26 cellular contexts compared by ENCODE assay signal in genomic region chr14:32572867-32573149, GRCh38.
DNase-seq lines count a peak whose midpoint lies in the region; ATAC-seq, FAIRE-seq and TF ChIP-seq lines count a peak whose summit lies in the region.
"Had no signal": no experiment of that assay in that cellular context is flagged by ENCODE, and none has a peak within 500 bp of the region (broad histone marks: within the 10 kb centered on the region; RNA-seq: fewer than 3 reads in every experiment).

No MANE protein-coding gene starts in this region.

- intact Hi-C loops in K562 (cut with micrococcal nuclease): no loop called here

- no peak overlapping the region for H3K4me2 ChIP-seq in K562 (ENCODE audit: insufficient read depth, low read length)

- H3K27ac Mint-ChIP-seq in immature natural killer cell: no peak overlapping the region
- H3K27ac Mint-ChIP-seq: activated B cell treated with CpG ODN at 0.5 μM for 24 hours; naive thymus-derived CD4-positive, alpha-beta T cell had no signal

- H3K9ac ChIP-seq in K562 (ENCODE audit: insufficient read depth in 1 of 2, low read depth in 2 of 2, low read length in 2 of 2): no peak overlapping the region
- no peak overlapping the region for H3K9ac ChIP-seq in mucosa of rectum (ENCODE audit: low read depth in 1 of 2, low read length in 2 of 2)

- DNase-seq in BE2C (peak; percentile 34), K562 (ENCODE audit: extremely low read depth in 1 of 4, low spot score in 3 of 4) (no peak), NCI-H2107 treated with DMSO at 0.1 percent for 48 hours (lab: John Stamatoyannopoulos, UW; ENCODE audit: unreplicated experiment) (no peak), immature natural killer cell (no peak), caudate nucleus (lab: John Stamatoyannopoulos, UW) (no peak)
- DNase-seq: ACHN; activated B cell treated with CpG ODN at 0.5 μM for 24 hours; activated CD4-positive, alpha-beta T cell treated with anti-CD3 and anti-CD28 coated beads, Interleukin-2, amount 50 U/mL, for 4 hours; activated CD8-positive, alpha-beta memory T cell treated with anti-CD3 and anti-CD28 coated beads, Interleukin-2, amount 50 U/mL, for 4 hours; C1 segment of cervical spinal cord; Calu3; esophagus squamous epithelium; mesendoderm; naive thymus-derived CD4-positive, alpha-beta T cell; NCI-H1048; NCI-H1930; NCI-H510A treated with DMSO at 0.1 percent for 48 hours; pancreas; sigmoid colon had no signal

- H3K27me3 ChIP-seq in BE2C (no peaks in the 10 kb centered on the region), K562 (ENCODE audit: control insufficient read depth in 2 of 2, insufficient read depth in 2 of 2, low read length in 2 of 2) (no peaks in the 10 kb centered on the region), mucosa of rectum (ENCODE audit: control insufficient read depth in 2 of 2, insufficient read depth in 2 of 2, low read length in 2 of 2) (no peaks in the 10 kb centered on the region)
- H3K27me3 ChIP-seq: body of pancreas, esophagus squamous epithelium, pancreas, sigmoid colon had no signal

- FAIRE-seq in K562 (lab: Jason Lieb, UNC): no peak
- FAIRE-seq: GM12892, pancreas had no signal

- peaks cover 0 to 2% (median 0%) of the 10 kb centered on the region in 6 donors for H3K9me3 Mint-ChIP-seq in immature natural killer cell
- H3K9me3 Mint-ChIP-seq: activated B cell treated with CpG ODN at 0.5 μM for 24 hours; naive thymus-derived CD4-positive, alpha-beta T cell had no signal

- H3K36me3 ChIP-seq in BE2C: no peaks in the 10 kb centered on the region
- H3K36me3 ChIP-seq in K562 (ENCODE audit: control insufficient read depth, insufficient read depth, low read length): no peaks in the 10 kb centered on the region
- H3K36me3 ChIP-seq in mucosa of rectum (ENCODE audit: control insufficient read depth in 2 of 2, insufficient read depth in 2 of 2, low read length in 2 of 2): no peaks in the 10 kb centered on the region
- H3K36me3 ChIP-seq: esophagus squamous epithelium, pancreas, sigmoid colon had no signal

- H3K36me3 Mint-ChIP-seq in immature natural killer cell: no peaks in the 10 kb centered on the region
- H3K36me3 Mint-ChIP-seq: naive thymus-derived CD4-positive, alpha-beta T cell had no signal

- peak; percentile 5 for ATAC-seq in GM21529 (IDR thresholded peaks at IDR 0.05; ENCODE audit: unreplicated experiment)
- ATAC-seq in K562: no peak
- no peak for ATAC-seq in SK-N-SH treated with all-trans-retinoic acid at 6 μM for 48 hours
- ATAC-seq: body of pancreas; naive thymus-derived CD4-positive, alpha-beta T cell had no signal

- POLR2A ChIA-PET in K562 (lab: Yijun Ruan, JAX): interaction anchor here (0.6 kb wide), 1 partner anchor 977 kb away, joined by 5 read pairs; no protein-coding TSS in a partner anchor

- peaks cover 0 to 4% (median 3%) of the 10 kb centered on the region in 3 donors for H3K27me3 Mint-ChIP-seq in immature natural killer cell (ENCODE audit: low read depth in 3 of 3)

- in situ Hi-C loops in K562 (cut with MboI): loop anchor here (10.0 kb wide), 1 partner anchor 1752 kb away; no protein-coding TSS in a partner anchor

- TF ChIP-seq POLR2A in K562 (conservative IDR thresholded peaks at IDR 0.05): no peak

- no peak for TF ChIP-seq CTCF in BE2C (IDR thresholded peaks at IDR 0.05; ENCODE audit: low read depth, low read length)
- TF ChIP-seq CTCF in K562 (IDR thresholded peaks at IDR 0.05 in 2 of 3, conservative IDR thresholded peaks at IDR 0.05 in 1 of 3; ENCODE audit: insufficient read depth in 2 of 3, low read depth in 1 of 3, low read length in 3 of 3): no peak

- CTCF ChIA-PET in K562 (lab: Yijun Ruan, JAX; ENCODE audit: low intra/inter-chr PET ratio): no interaction called here

- no peaks in the 10 kb centered on the region for H4K20me1 ChIP-seq in K562 (replicated peaks; ENCODE audit: control insufficient read depth, insufficient read depth, low read length)

- no peaks in the 10 kb centered on the region for H3K9me1 ChIP-seq in K562 (ENCODE audit: control insufficient read depth, insufficient read depth, low read length)

- no TSS peak for BruUV-seq in K562 (replicated peaks; lab: Mats Ljungman, UMichigan)

- no peak for TF ChIP-seq RAD21 in K562 (CRISPR knock-in tag; conservative IDR thresholded peaks at IDR 0.05 in 1 of 2, IDR thresholded peaks at IDR 0.05 in 1 of 2)

- H3K27ac ChIP-seq in K562 (ENCODE audit: extremely low read depth, low read depth, low read length) (no peak overlapping the region), mucosa of rectum (ENCODE audit: low read depth in 2 of 2, low read length in 2 of 2) (peak overlapping the region; percentile 64 to 79), caudate nucleus (ENCODE audit: low read depth, low read length) (no peak overlapping the region)
- H3K27ac ChIP-seq: body of pancreas, esophagus squamous epithelium, pancreas, RWPE1, SK-N-MC had no signal

- no peaks in the 10 kb centered on the region for H3K4me1 Mint-ChIP-seq in immature natural killer cell
- H3K4me1 Mint-ChIP-seq: naive thymus-derived CD4-positive, alpha-beta T cell had no signal

- H3K9me3 ChIP-seq in BE2C: no peaks in the 10 kb centered on the region
- no peaks in the 10 kb centered on the region for H3K9me3 ChIP-seq in K562 (replicated peaks; ENCODE audit: control insufficient read depth, insufficient read depth, low read depth, low read length)
- H3K9me3 ChIP-seq in mucosa of rectum (ENCODE audit: control insufficient read depth in 2 of 2, low read length in 2 of 2): no peaks in the 10 kb centered on the region
- H3K9me3 ChIP-seq: body of pancreas, esophagus squamous epithelium, pancreas, sigmoid colon had no signal

- H3K4me3 ChIP-seq in BE2C (ENCODE audit: low read depth, low read length): no peak overlapping the region
- H3K4me3 ChIP-seq in K562: no peak overlapping the region
- peak overlapping the region in 1 of 2 donors; percentile 43 for H3K4me3 ChIP-seq in mucosa of rectum (ENCODE audit: low read length in 2 of 2)
- H3K4me3 ChIP-seq: body of pancreas, esophagus squamous epithelium, pancreas, sigmoid colon, SK-N-MC had no signal

- no peak for TF ChIP-seq EP300 in K562 (IDR thresholded peaks at IDR 0.05; ENCODE audit: low read length)

- H3K4me1 ChIP-seq in BE2C (no peaks in the 10 kb centered on the region), K562 (replicated peaks in 1 of 2; ENCODE audit: control insufficient read depth in 2 of 2, insufficient read depth in 2 of 2, low read length in 2 of 2) (no peaks in the 10 kb centered on the region), mucosa of rectum (ENCODE audit: control insufficient read depth in 2 of 2, insufficient read depth in 2 of 2, low read length in 2 of 2) (peaks cover 3 to 13% of the 10 kb centered on the region in 2 donors)

- H3K4me3 Mint-ChIP-seq in immature natural killer cell: no peak overlapping the region
- H3K4me3 Mint-ChIP-seq: activated B cell treated with CpG ODN at 0.5 μM for 24 hours; naive thymus-derived CD4-positive, alpha-beta T cell had no signal

- H3K79me2 ChIP-seq in K562 (ENCODE audit: control insufficient read depth, insufficient read depth, low read length): no peaks in the 10 kb centered on the region

- H2AFZ ChIP-seq in K562 (ENCODE audit: low read depth, low read length): no peak overlapping the region

TF ChIP-seq in K562, 482 proteins besides CTCF, POLR2A, EP300 and RAD21:
- TF ChIP-seq PPARD (CRISPR knock-in tag; IDR thresholded peaks at IDR 0.05) (no peak), NFIC (IDR thresholded peaks at IDR 0.05) (peak; percentile 71)

TF ChIP-seq in SK-N-SH treated with all-trans-retinoic acid at 6 μM for 48 hours, 23 proteins besides CTCF, POLR2A, EP300 and RAD21 (continues in another document):
- TF ChIP-seq PPARA (CRISPR knock-in tag; IDR thresholded peaks at IDR 0.05; ENCODE audit: borderline replicate concordance): no peak
- no peak for TF ChIP-seq TOX (CRISPR knock-in tag; IDR thresholded peaks at IDR 0.05; ENCODE audit: borderline replicate concordance)
- no peak for TF ChIP-seq ESRRG (CRISPR knock-in tag; IDR thresholded peaks at IDR 0.05)
- TF ChIP-seq ARNTL (CRISPR knock-in tag; IDR thresholded peaks at IDR 0.05; ENCODE audit: borderline replicate concordance, low read depth): no peak
- no peak for TF ChIP-seq GLIS3 (CRISPR knock-in tag; IDR thresholded peaks at IDR 0.05)
- TF ChIP-seq BACH2 (CRISPR knock-in tag; IDR thresholded peaks at IDR 0.05; ENCODE audit: borderline replicate concordance): no peak
- no peak for TF ChIP-seq ZC3H10 (CRISPR knock-in tag; IDR thresholded peaks at IDR 0.05)
- no peak for TF ChIP-seq PATZ1 (CRISPR knock-in tag; IDR thresholded peaks at IDR 0.05; ENCODE audit: borderline replicate concordance)
- TF ChIP-seq CREB5 (CRISPR knock-in tag; IDR thresholded peaks at IDR 0.05; ENCODE audit: low read depth): no peak
- TF ChIP-seq RARB (CRISPR knock-in tag; IDR thresholded peaks at IDR 0.05): no peak

Comparison
In these comparisons a context has a peak if more than half of its experiments do, and no peak if none do; other contexts are left out.
1. H3K27ac ChIP-seq: peak in mucosa of rectum (2 of 2); none in K562 (single experiment) and caudate nucleus (single experiment).